ENCODE assay signal across 20 cellular contexts in genomic region chr2:176682278-176682677, GRCh38.
DNase-seq lines count a peak whose midpoint lies in the region; ATAC-seq, FAIRE-seq and TF ChIP-seq lines count a peak whose summit lies in the region.
"Had no signal": no experiment of that assay in that cellular context is flagged by ENCODE, and none has a peak within 500 bp of the region (broad histone marks: within the 10 kb centered on the region; RNA-seq: fewer than 3 reads in every experiment).

No MANE protein-coding gene starts in this region.

- POLR2A ChIA-PET in K562 (lab: Yijun Ruan, JAX): interaction anchor here (0.7 to 1.7 kb wide), 2 partner anchors 15 to 136 kb away, joined by 4 to 6 read pairs; no protein-coding TSS in a partner anchor

- H3K27ac ChIP-seq in K562 (ENCODE audit: extremely low read depth, low read depth, low read length): no peak overlapping the region
- peak overlapping the region; percentile 85 to 88 for H3K27ac ChIP-seq in uterus
- H3K27ac ChIP-seq: ascending aorta, HL-60 had no signal

- intact Hi-C loops in K562 (cut with micrococcal nuclease) (no loop called here), uterus (cut with DNase I; ENCODE audit: low total_unique reads) (no loop called here)

- no peaks in the 10 kb centered on the region for H3K9me3 ChIP-seq in K562 (replicated peaks; ENCODE audit: control insufficient read depth, insufficient read depth, low read depth, low read length)
- no peaks in the 10 kb centered on the region for H3K9me3 ChIP-seq in uterus
- H3K9me3 ChIP-seq: ascending aorta, heart right ventricle had no signal

- H3K4me3 Mint-ChIP-seq in mesothelial cell of epicardium: no peak overlapping the region
- H3K4me3 Mint-ChIP-seq: activated CD4-positive, alpha-beta T cell treated with anti-CD3 and anti-CD28 coated beads for 36 hours; CD14-positive monocyte had no signal

- H2AFZ ChIP-seq in K562 (ENCODE audit: low read depth, low read length): no peak overlapping the region

- H3K27ac Mint-ChIP-seq in mesothelial cell of epicardium: peak overlapping the region; percentile 77
- H3K27ac Mint-ChIP-seq: activated CD4-positive, alpha-beta T cell treated with anti-CD3 and anti-CD28 coated beads for 36 hours; CD14-positive monocyte had no signal

- H3K9me1 ChIP-seq in K562 (ENCODE audit: control insufficient read depth, insufficient read depth, low read length): no peaks in the 10 kb centered on the region

- TF ChIP-seq RAD21 in K562 (CRISPR knock-in tag; conservative IDR thresholded peaks at IDR 0.05 in 1 of 2, IDR thresholded peaks at IDR 0.05 in 1 of 2): no peak

- no peaks in the 10 kb centered on the region for H3K27me3 ChIP-seq in K562 (ENCODE audit: control insufficient read depth in 2 of 2, insufficient read depth in 2 of 2, low read length in 2 of 2)
- no peaks in the 10 kb centered on the region for H3K27me3 ChIP-seq in uterus
- H3K27me3 ChIP-seq: ascending aorta had no signal

- H4K20me1 ChIP-seq in K562 (replicated peaks; ENCODE audit: control insufficient read depth, insufficient read depth, low read length): no peaks in the 10 kb centered on the region

- no peak for TF ChIP-seq EP300 in K562 (IDR thresholded peaks at IDR 0.05; ENCODE audit: low read length)

- no peaks in the 10 kb centered on the region for H3K36me3 Mint-ChIP-seq in mesothelial cell of epicardium
- H3K36me3 Mint-ChIP-seq: CD14-positive monocyte had no signal

- FAIRE-seq in K562 (lab: Jason Lieb, UNC) (no peak), GM12891 (lab: Jason Lieb, UNC) (no peak)
- FAIRE-seq: kidney had no signal

- BruUV-seq in K562 (replicated peaks; lab: Mats Ljungman, UMichigan): no TSS peak

- peaks cover 81% of the 10 kb centered on the region for H3K4me1 Mint-ChIP-seq in mesothelial cell of epicardium
- H3K4me1 Mint-ChIP-seq: activated CD4-positive, alpha-beta T cell treated with anti-CD3 and anti-CD28 coated beads for 36 hours; CD14-positive monocyte had no signal

- no peak for TF ChIP-seq CTCF in K562 (IDR thresholded peaks at IDR 0.05 in 2 of 3, conservative IDR thresholded peaks at IDR 0.05 in 1 of 3; ENCODE audit: insufficient read depth in 2 of 3, low read depth in 1 of 3, low read length in 3 of 3)
- TF ChIP-seq CTCF in mesothelial cell of epicardium (IDR thresholded peaks at IDR 0.05; ENCODE audit: unreplicated experiment): no peak
- no peak for TF ChIP-seq CTCF in uterus (IDR thresholded peaks at IDR 0.05)

- H3K36me3 ChIP-seq in K562 (ENCODE audit: control insufficient read depth, insufficient read depth, low read length) (no peaks in the 10 kb centered on the region), uterus (no peaks in the 10 kb centered on the region)
- H3K36me3 ChIP-seq: ascending aorta, heart right ventricle had no signal

- H3K79me2 ChIP-seq in K562 (ENCODE audit: control insufficient read depth, insufficient read depth, low read length): no peaks in the 10 kb centered on the region

- H3K9me3 Mint-ChIP-seq in mesothelial cell of epicardium: no peaks in the 10 kb centered on the region

- CTCF ChIA-PET in K562 (lab: Yijun Ruan, JAX; ENCODE audit: low intra/inter-chr PET ratio): no interaction called here

- TF ChIP-seq POLR2A in K562 (conservative IDR thresholded peaks at IDR 0.05) (no peak), uterus (IDR thresholded peaks at IDR 0.05) (no peak), GM12891 (IDR thresholded peaks at IDR 0.05; ENCODE audit: low read depth, low read length) (no peak)

- ATAC-seq in K562 (no peak), HG03045 (IDR thresholded peaks at IDR 0.05; ENCODE audit: unreplicated experiment) (no peak), HG03135 (IDR thresholded peaks at IDR 0.05; ENCODE audit: unreplicated experiment) (no peak)
- ATAC-seq: activated CD4-positive, alpha-beta T cell treated with anti-CD3 and anti-CD28 coated beads for 36 hours had no signal

- in situ Hi-C loops in K562 (cut with MboI): no loop called here

- H3K4me3 ChIP-seq in K562 (no peak overlapping the region), uterus (peak overlapping the region in 1 of 2 donors; percentile 5)
- H3K4me3 ChIP-seq: ascending aorta, heart right ventricle, skin epidermis had no signal

- H3K27me3 Mint-ChIP-seq in mesothelial cell of epicardium (ENCODE audit: low read depth): no peaks in the 10 kb centered on the region

- WGBS in K562 (ENCODE audit: insufficient coverage, low coverage, missing lambda C conversion rate): 0% methylated on average over 3 of the region's 3 CpGs

- DNase-seq in HT1080 (ENCODE audit: low read depth): peak; percentile 5
- DNase-seq in K562 (ENCODE audit: extremely low read depth in 1 of 4, low spot score in 3 of 4): no peak
- no peak for DNase-seq in mesothelial cell of epicardium (ENCODE audit: low spot score in 2 of 2, unreplicated experiment in 2 of 2)
- DNase-seq in uterus: no peak
- DNase-seq in GM12891 (ENCODE audit: insufficient read length, low spot score): no peak
- DNase-seq: activated CD4-positive, alpha-beta T cell treated with anti-CD3 and anti-CD28 coated beads for 36 hours; activated gamma-delta T cell; dermis blood vessel endothelial cell; heart right ventricle; kidney; NCI-H2227 treated with DMSO at 0.1 percent for 48 hours; occipital lobe; Right ventricle myocardium superior; T-helper 2 cell had no signal

- H3K4me2 ChIP-seq in K562 (ENCODE audit: insufficient read depth, low read length): no peak overlapping the region

- H3K9ac ChIP-seq in K562 (ENCODE audit: insufficient read depth in 1 of 2, low read depth in 2 of 2, low read length in 2 of 2): no peak overlapping the region

- H3K4me1 ChIP-seq in K562 (replicated peaks in 1 of 2; ENCODE audit: control insufficient read depth in 2 of 2, insufficient read depth in 2 of 2, low read length in 2 of 2) (no peaks in the 10 kb centered on the region), uterus (no peaks in the 10 kb centered on the region)

TF ChIP-seq in K562, 482 proteins besides CTCF, POLR2A, EP300 and RAD21 (continues in another document):
- TF ChIP-seq CEBPG (CRISPR knock-in tag; IDR thresholded peaks at IDR 0.05) (no peak), CEBPG (tag; conservative IDR thresholded peaks at IDR 0.05 in 1 of 2, IDR thresholded peaks at IDR 0.05 in 1 of 2) (peak; percentile 66 to 85), ETS1 (conservative IDR thresholded peaks at IDR 0.05; ENCODE audit: control insufficient read depth, low read depth, low read length) (no peak)
- TF ChIP-seq, protein P1, sequence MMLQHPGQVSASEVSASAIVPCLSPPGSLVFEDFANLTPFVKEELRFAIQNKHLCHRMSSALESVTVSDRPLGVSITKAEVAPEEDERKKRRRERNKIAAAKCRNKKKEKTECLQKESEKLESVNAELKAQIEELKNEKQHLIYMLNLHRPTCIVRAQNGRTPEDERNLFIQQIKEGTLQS (IDR thresholded peaks at IDR 0.05): peak; percentile 50
- TF ChIP-seq, protein P1 (CRISPR knock-in tag; conservative IDR thresholded peaks at IDR 0.05): no peak

TF ChIP-seq in GM12891, 5 proteins besides CTCF, POLR2A, EP300 and RAD21:
- TF ChIP-seq TAF1 (IDR thresholded peaks at IDR 0.05; ENCODE audit: low read depth, low read length) (no peak), SPI1 (IDR thresholded peaks at IDR 0.05; ENCODE audit: low read depth, low read length) (no peak), POU2F2 (IDR thresholded peaks at IDR 0.05; ENCODE audit: low read depth, low read length) (no peak), PAX5 (IDR thresholded peaks at IDR 0.05; ENCODE audit: insufficient read depth, low read length, severe bottlenecking) (no peak), POLR2AphosphoS5 (IDR thresholded peaks at IDR 0.05; ENCODE audit: low read depth, low read length) (no peak)
